Comparison of ENCODE assay signal across 18 cellular contexts in the genomic region with DNA sequence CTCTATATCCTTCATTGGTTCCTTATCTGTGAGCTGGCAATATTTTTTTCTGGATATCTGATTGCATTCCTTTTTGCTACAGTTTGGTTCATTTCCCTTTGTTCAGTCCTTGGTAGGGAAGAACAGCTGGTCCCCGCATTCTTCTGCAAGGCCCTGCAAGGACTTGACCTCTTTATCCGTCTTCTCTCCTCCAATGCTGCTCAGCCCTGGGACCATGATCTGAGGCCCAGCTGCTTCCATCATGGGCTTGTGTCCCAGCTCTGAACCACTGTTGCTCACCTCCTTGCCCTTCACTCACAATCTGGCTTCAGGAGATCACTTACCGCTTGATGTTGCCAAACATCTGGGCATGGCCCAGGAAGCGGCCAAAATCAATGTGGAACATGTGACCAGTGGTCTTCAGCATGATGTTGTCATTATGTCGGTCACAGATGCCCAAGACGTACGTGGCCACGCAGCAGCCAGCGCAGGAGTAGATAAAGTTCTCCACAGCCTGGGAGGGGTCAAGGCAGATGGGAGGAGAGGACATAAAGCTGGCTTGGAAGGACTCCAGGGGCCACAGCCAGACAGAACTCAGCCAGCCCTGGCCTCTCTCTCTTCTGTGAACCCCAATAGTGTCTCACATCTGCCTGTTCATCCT. TPM values are rescaled to one million over a fixed set of nuclear protein-coding genes. Genes with fewer than 3 reads are reported as not detected.
DNase-seq lines count a peak whose midpoint lies in the region; ATAC-seq and TF ChIP-seq lines count a peak whose summit lies in the region.
"Had no signal": no experiment of that assay in that cellular context is flagged by ENCODE, and none has a peak within 500 bp of the region (broad histone marks: within the 10 kb centered on the region; RNA-seq: fewer than 3 reads in every experiment).

No MANE protein-coding gene starts in this region.

- no peaks in the 10 kb centered on the region for H3K9me3 Mint-ChIP-seq in activated T-cell treated with anti-CD3 and anti-CD28 coated beads, Interleukin-2, amount 50 U/mL, for 72 hours
- no peaks in the 10 kb centered on the region for H3K9me3 Mint-ChIP-seq in neural crest cell
- H3K9me3 Mint-ChIP-seq: IgD-negative memory B cell had no signal

- peaks cover 29% of the 10 kb centered on the region for H3K4me1 Mint-ChIP-seq in activated T-cell treated with anti-CD3 and anti-CD28 coated beads, Interleukin-2, amount 50 U/mL, for 72 hours (ENCODE audit: low read depth)
- no peaks in the 10 kb centered on the region for H3K4me1 Mint-ChIP-seq in neural crest cell

- H3K36me3 ChIP-seq in ascending aorta (peaks cover 19 to 30% of the 10 kb centered on the region in 2 donors), testis (ENCODE audit: low read depth, missing control alignments) (no peaks in the 10 kb centered on the region)
- H3K36me3 ChIP-seq: neutrophil had no signal

- peak overlapping the region; percentile 65 to 94 for H3K27ac ChIP-seq in ascending aorta
- H3K27ac ChIP-seq in testis: peak overlapping the region in 1 of 2 donors; percentile 58
- H3K27ac ChIP-seq: neutrophil, VCaP had no signal

- TF ChIP-seq POLR2A in testis (IDR thresholded peaks at IDR 0.05): no peak

- no peak overlapping the region for H3K4me3 Mint-ChIP-seq in activated T-cell treated with anti-CD3 and anti-CD28 coated beads, Interleukin-2, amount 50 U/mL, for 72 hours
- H3K4me3 Mint-ChIP-seq in neural crest cell: no peak overlapping the region
- H3K4me3 Mint-ChIP-seq: IgD-negative memory B cell had no signal

- TF ChIP-seq CTCF in ascending aorta (IDR thresholded peaks at IDR 0.05): no peak
- no peak for TF ChIP-seq CTCF in neural crest cell (conservative IDR thresholded peaks at IDR 0.05)
- no peak for TF ChIP-seq CTCF in testis (IDR thresholded peaks at IDR 0.05)

- peaks cover 13 to 19% of the 10 kb centered on the region in 2 donors for H3K36me3 Mint-ChIP-seq in activated T-cell treated with anti-CD3 and anti-CD28 coated beads, Interleukin-2, amount 50 U/mL, for 72 hours (ENCODE audit: insufficient read depth in 2 of 2)
- H3K36me3 Mint-ChIP-seq in neural crest cell (ENCODE audit: low read depth): peaks cover 14% of the 10 kb centered on the region

- peaks cover 8 to 38% of the 10 kb centered on the region in 2 donors for H3K4me1 ChIP-seq in ascending aorta
- peaks cover 8% of the 10 kb centered on the region for H3K4me1 ChIP-seq in testis

- no peaks in the 10 kb centered on the region for H3K27me3 ChIP-seq in ascending aorta
- no peaks in the 10 kb centered on the region for H3K27me3 ChIP-seq in testis
- H3K27me3 ChIP-seq: esophagus muscularis mucosa, neutrophil, tibial artery had no signal

- no peak for ATAC-seq in activated T-cell treated with anti-CD3 and anti-CD28 coated beads, Interleukin-2, amount 50 U/mL, for 72 hours (replicated peaks in 1 of 2)
- no peak for ATAC-seq in HG02571 (IDR thresholded peaks at IDR 0.05; ENCODE audit: unreplicated experiment)
- no peak for ATAC-seq in HG03045 (IDR thresholded peaks at IDR 0.05; ENCODE audit: unreplicated experiment)

- WGBS in testis, 2 donors: 60 to 84% methylated on average over 8 to 9 of the region's 9 CpGs

- DNase-seq in activated T-cell treated with anti-CD3 and anti-CD28 coated beads, Interleukin-2, amount 50 U/mL, for 72 hours: no peak
- no peak for DNase-seq in activated T-cell treated with anti-CD3 and anti-CD28 coated beads for 4 hours
- no peak for DNase-seq in ascending aorta (ENCODE audit: low spot score in 2 of 2)
- no peak for DNase-seq in neural crest cell (ENCODE audit: low read depth, low spot score)
- peak; percentile 31 for DNase-seq in testis
- no peak for DNase-seq in GDM1 (lab: John Stamatoyannopoulos, UW)
- DNase-seq: activated CD4-positive, alpha-beta T cell treated with anti-CD3 and anti-CD28 coated beads, Interleukin-2, amount 50 U/mL, for 1 hour; activated effector memory CD4-positive, alpha-beta T cell treated with Interleukin-2 at 50 U/mL for 16 hours; AML-193; tibial artery had no signal

- no peak overlapping the region for H3K4me3 ChIP-seq in ascending aorta
- no peak overlapping the region for H3K4me3 ChIP-seq in testis
- H3K4me3 ChIP-seq: esophagus muscularis mucosa, smooth muscle cell, tibial artery had no signal

- H3K27ac Mint-ChIP-seq in activated T-cell treated with anti-CD3 and anti-CD28 coated beads, Interleukin-2, amount 50 U/mL, for 72 hours: peak overlapping the region; percentile 20
- H3K27ac Mint-ChIP-seq in neural crest cell (ENCODE audit: unreplicated experiment): peak overlapping the region; percentile 59
- H3K27ac Mint-ChIP-seq: IgD-negative memory B cell, progenitor cell of endocrine pancreas had no signal

- intact Hi-C loops in ascending aorta (cut with DNase I) (no loop called here), testis (cut with DNase I; ENCODE audit: low total_unique reads) (no loop called here)

- H3K9me3 ChIP-seq in ascending aorta: no peaks in the 10 kb centered on the region
- no peaks in the 10 kb centered on the region for H3K9me3 ChIP-seq in testis
- H3K9me3 ChIP-seq: esophagus muscularis mucosa, neutrophil, tibial artery had no signal

- H3K27me3 Mint-ChIP-seq in activated T-cell treated with anti-CD3 and anti-CD28 coated beads, Interleukin-2, amount 50 U/mL, for 72 hours (ENCODE audit: low read depth): no peaks in the 10 kb centered on the region
- H3K27me3 Mint-ChIP-seq in neural crest cell (ENCODE audit: low read depth): no peaks in the 10 kb centered on the region
- H3K27me3 Mint-ChIP-seq: IgD-negative memory B cell, progenitor cell of endocrine pancreas had no signal

RNA-seq across cellular contexts. Expression of gene PPP1R15B, which starts 22.6 kb away (rescaled TPM):
- 10 to 100 TPM; 82.9 to 94.2 TPM for total RNA-seq in activated T-cell treated with anti-CD3 and anti-CD28 coated beads, Interleukin-2, amount 50 U/mL, for 72 hours
- total RNA-seq in ascending aorta (36.1 TPM), neural crest cell (45.8 and 46.6 TPM in 2 replicates), testis (10 to 100 TPM; 40.1 to 42.0 TPM)
- 22.5 TPM for polyA plus RNA-seq in testis (ENCODE audit: insufficient read depth, low read depth, low replicate concordance)
